In genomic region chr4:190109390-190110011, GRCh38 we compare ENCODE assay signal across 12 cellular contexts. TPM values are rescaled to one million over a fixed set of nuclear protein-coding genes. Genes with fewer than 3 reads are reported as not detected.
"Had no signal": no experiment of that assay in that cellular context is flagged by ENCODE, and none has a peak within 500 bp of the region (broad histone marks: within the 10 kb centered on the region; RNA-seq: fewer than 3 reads in every experiment).

No MANE protein-coding gene starts in this region.

RNA-seq across cellular contexts. Expression of gene DBET, which starts 45.2 kb away (rescaled TPM):
- total RNA-seq: activated T-helper 2 cell treated with anti-CD3 and anti-CD28 coated beads, Interferon-gamma antibody, Interleukin-2, Interleukin-4, amounts not matched to agents 10 μg/mL and 5 μg/mL and 100 μg/mL, durations not matched to agents 14 hours and 24 hours and 36 hours; adrenal gland; ascending aorta; lung; natural killer cell; pulmonary artery endothelial cell; smooth muscle cell; T-helper 1 cell treated with Interleukin-12 subunit alpha and Interleukin-12 subunit beta and Interleukin-4 antibody, amounts not matched to agents 30 ng/mL and 1 ng/mL, for 36 hours; thoracic aorta; upper lobe of left lung had no signal
- polyA plus RNA-seq: adrenal gland, immature natural killer cell, lung, ovary, smooth muscle cell had no signal
